Comparison of ENCODE assay signal across 13 cellular contexts in genomic region chr21:26587621-26588260, GRCh38.
A peak's percentile ranks its signal among the peaks of the same experiment; 100 is the strongest.
DNase-seq lines count a peak whose midpoint lies in the region; ATAC-seq, FAIRE-seq and TF ChIP-seq lines count a peak whose summit lies in the region.
"Had no signal": no experiment of that assay in that cellular context is flagged by ENCODE, and none has a peak within 500 bp of the region (broad histone marks: within the 10 kb centered on the region; RNA-seq: fewer than 3 reads in every experiment).

No MANE protein-coding gene starts in this region.

- DNase-seq in DMS53 (lab: John Stamatoyannopoulos, UW) (peak; percentile 7), DMS53 treated with DMSO at 0.1 percent for 48 hours (lab: John Stamatoyannopoulos, UW; ENCODE audit: unreplicated experiment) (no peak), astrocyte of the spinal cord (ENCODE audit: low read depth, low spot score) (peak; percentile 41), hepatic stellate cell (ENCODE audit: low spot score) (peak; percentile 20), urothelium cell line (ENCODE audit: low spot score) (peak; percentile 67), NCI-H1048 (lab: John Stamatoyannopoulos, UW) (no peak)
- DNase-seq in stimulated activated effector memory CD8-positive, alpha-beta T cell treated with anti-CD3 and anti-CD28 coated beads, Interleukin-12 subunit alpha, Interleukin-12 subunit beta, amount 100 ng/mL, for 72 hours (ENCODE audit: low spot score in 2 of 2): no peak
- DNase-seq: naive thymus-derived CD8-positive, alpha-beta T cell; NCI-H2227 treated with DMSO at 0.1 percent for 48 hours; stimulated activated CD4-positive, alpha-beta T cell treated with anti-CD3 and anti-CD28 coated beads, Interleukin-4, amount 100 ng/mL, for 24 hours had no signal

- in situ Hi-C loops in astrocyte of the spinal cord (cut with HindIII; ENCODE audit: low sequenced_read_pairs): no loop called here

- no peaks in the 10 kb centered on the region for H3K36me3 Mint-ChIP-seq in stimulated activated effector memory CD8-positive, alpha-beta T cell treated with anti-CD3 and anti-CD28 coated beads, Interleukin-12 subunit alpha, Interleukin-12 subunit beta, amount 100 ng/mL, for 72 hours
- H3K36me3 Mint-ChIP-seq: naive thymus-derived CD8-positive, alpha-beta T cell had no signal

- no peak overlapping the region for H3K4me3 ChIP-seq in astrocyte of the spinal cord (ENCODE audit: low read depth, low read length)
- H3K4me3 ChIP-seq: cardiac muscle cell, tibial nerve had no signal

- no peak for ATAC-seq in HG03196 (IDR thresholded peaks at IDR 0.05; ENCODE audit: unreplicated experiment)
- no peak for ATAC-seq in stimulated activated effector memory CD8-positive, alpha-beta T cell treated with anti-CD3 and anti-CD28 coated beads, Interleukin-12 subunit alpha, Interleukin-12 subunit beta, amount 100 ng/mL, for 72 hours
- ATAC-seq: naive thymus-derived CD8-positive, alpha-beta T cell had no signal

- H3K9me3 Mint-ChIP-seq in stimulated activated effector memory CD8-positive, alpha-beta T cell treated with anti-CD3 and anti-CD28 coated beads, Interleukin-12 subunit alpha, Interleukin-12 subunit beta, amount 100 ng/mL, for 72 hours: peaks cover 7% of the 10 kb centered on the region

- no peak for TF ChIP-seq CTCF in astrocyte of the spinal cord (IDR thresholded peaks at IDR 0.05; ENCODE audit: low read depth, low read length)

- H3K27ac Mint-ChIP-seq in stimulated activated effector memory CD8-positive, alpha-beta T cell treated with anti-CD3 and anti-CD28 coated beads, Interleukin-12 subunit alpha, Interleukin-12 subunit beta, amount 100 ng/mL, for 72 hours: no peak overlapping the region
- H3K27ac Mint-ChIP-seq: naive thymus-derived CD8-positive, alpha-beta T cell had no signal

- H3K4me1 Mint-ChIP-seq in stimulated activated effector memory CD8-positive, alpha-beta T cell treated with anti-CD3 and anti-CD28 coated beads, Interleukin-12 subunit alpha, Interleukin-12 subunit beta, amount 100 ng/mL, for 72 hours: no peaks in the 10 kb centered on the region
- H3K4me1 Mint-ChIP-seq: naive thymus-derived CD8-positive, alpha-beta T cell had no signal

- FAIRE-seq in urothelium cell line (lab: Jason Lieb, UNC): peak; percentile 75

- H3K4me3 Mint-ChIP-seq in stimulated activated effector memory CD8-positive, alpha-beta T cell treated with anti-CD3 and anti-CD28 coated beads, Interleukin-12 subunit alpha, Interleukin-12 subunit beta, amount 100 ng/mL, for 72 hours: no peak overlapping the region
- H3K4me3 Mint-ChIP-seq: naive thymus-derived CD8-positive, alpha-beta T cell had no signal

Comparison
In these comparisons a context has a peak if more than half of its experiments do, and no peak if none do; other contexts are left out.
1. DNase-seq: peak in DMS53 (single experiment), astrocyte of the spinal cord (single experiment), hepatic stellate cell (single experiment) and urothelium cell line (single experiment); none in DMS53 treated with DMSO at 0.1 percent for 48 hours (single experiment), stimulated activated effector memory CD8-positive, alpha-beta T cell treated with anti-CD3 and anti-CD28 coated beads, Interleukin-12 subunit alpha, Interleukin-12 subunit beta, amount 100 ng/mL, for 72 hours (0 of 2) and NCI-H1048 (single experiment).